Comparison of ENCODE assay signal across 22 cellular contexts in genomic region chr1:218676991-218677390, GRCh38.
"Had no signal": no experiment of that assay in that cellular context is flagged by ENCODE, and none has a peak within 500 bp of the region (broad histone marks: within the 10 kb centered on the region; RNA-seq: fewer than 3 reads in every experiment).

No MANE protein-coding gene starts in this region.

- H3K4me3 Mint-ChIP-seq: activated T-cell treated with anti-CD3 and anti-CD28 coated beads, Interleukin-2, amount 50 U/mL, for 72 hours; neural crest cell; stimulated activated effector memory CD8-positive, alpha-beta T cell treated with anti-CD3 and anti-CD28 coated beads, Interleukin-12 subunit alpha, Interleukin-12 subunit beta, amount 100 ng/mL, for 72 hours had no signal

- ATAC-seq: activated T-cell treated with anti-CD3 and anti-CD28 coated beads, Interleukin-2, amount 50 U/mL, for 72 hours; lower lobe of right lung; psoas muscle; right cardiac atrium; stimulated activated effector memory CD8-positive, alpha-beta T cell treated with anti-CD3 and anti-CD28 coated beads, Interleukin-12 subunit alpha, Interleukin-12 subunit beta, amount 100 ng/mL, for 72 hours; upper lobe of right lung had no signal

- H3K4me1 Mint-ChIP-seq: stimulated activated effector memory CD8-positive, alpha-beta T cell treated with anti-CD3 and anti-CD28 coated beads, Interleukin-12 subunit alpha, Interleukin-12 subunit beta, amount 100 ng/mL, for 72 hours had no signal

- H3K36me3 ChIP-seq: esophagus muscularis mucosa, lower lobe of right lung, ovary, stomach, upper lobe of right lung had no signal

- H3K4me1 ChIP-seq: psoas muscle, testis, upper lobe of right lung had no signal

- H3K79me2 ChIP-seq: hepatocyte had no signal

- H3K9me3 ChIP-seq: esophagus muscularis mucosa, lower lobe of right lung, ovary, psoas muscle, stomach, testis, upper lobe of right lung had no signal

- H3K27ac Mint-ChIP-seq: activated T-cell treated with anti-CD3 and anti-CD28 coated beads, Interleukin-2, amount 50 U/mL, for 72 hours; stimulated activated effector memory CD8-positive, alpha-beta T cell treated with anti-CD3 and anti-CD28 coated beads, Interleukin-12 subunit alpha, Interleukin-12 subunit beta, amount 100 ng/mL, for 72 hours had no signal

- H2AFZ ChIP-seq: hepatocyte had no signal

- H3K27ac ChIP-seq: esophagus muscularis mucosa, hepatocyte, lower lobe of right lung, ovary, psoas muscle, skin epidermis, stomach, testis, upper lobe of right lung had no signal

- H3K4me2 ChIP-seq: hepatocyte had no signal

- H3K27me3 ChIP-seq: esophagus muscularis mucosa, hepatocyte, ovary, stomach, testis, upper lobe of right lung had no signal

- FAIRE-seq: endothelial cell of umbilical vein had no signal

- DNase-seq: activated CD4-positive, alpha-beta T cell treated with anti-CD3 and anti-CD28 coated beads, Interleukin-2, amount 50 U/mL, for 4 hours; activated effector memory CD4-positive, alpha-beta T cell treated with anti-CD3 and anti-CD28 coated beads, Interleukin-2, amount 50 U/mL, for 16 hours; activated naive CD4-positive, alpha-beta T cell treated with anti-CD3 and anti-CD28 coated beads, Interleukin-2, amount 50 U/mL, for 16 hours; activated T-cell treated with anti-CD3 and anti-CD28 coated beads, Interleukin-2, amount 50 U/mL, for 72 hours; dermis blood vessel endothelial cell; effector memory CD4-positive, alpha-beta T cell; islet precursor cell; lower lobe of right lung; midbrain; ovary; psoas muscle; right cardiac atrium; stimulated activated CD4-positive, alpha-beta T cell treated with anti-CD3 and anti-CD28 coated beads, Interleukin-4, amount 100 ng/mL, for 24 hours; stomach; testis; upper lobe of right lung had no signal

- H3K4me3 ChIP-seq: esophagus muscularis mucosa, hepatocyte, lower lobe of right lung, ovary, psoas muscle, skin epidermis, stomach, testis, upper lobe of right lung had no signal

- H3K36me3 Mint-ChIP-seq: stimulated activated effector memory CD8-positive, alpha-beta T cell treated with anti-CD3 and anti-CD28 coated beads, Interleukin-12 subunit alpha, Interleukin-12 subunit beta, amount 100 ng/mL, for 72 hours had no signal
